Comparison of ENCODE assay signal across 27 cellular contexts in the genomic region with DNA sequence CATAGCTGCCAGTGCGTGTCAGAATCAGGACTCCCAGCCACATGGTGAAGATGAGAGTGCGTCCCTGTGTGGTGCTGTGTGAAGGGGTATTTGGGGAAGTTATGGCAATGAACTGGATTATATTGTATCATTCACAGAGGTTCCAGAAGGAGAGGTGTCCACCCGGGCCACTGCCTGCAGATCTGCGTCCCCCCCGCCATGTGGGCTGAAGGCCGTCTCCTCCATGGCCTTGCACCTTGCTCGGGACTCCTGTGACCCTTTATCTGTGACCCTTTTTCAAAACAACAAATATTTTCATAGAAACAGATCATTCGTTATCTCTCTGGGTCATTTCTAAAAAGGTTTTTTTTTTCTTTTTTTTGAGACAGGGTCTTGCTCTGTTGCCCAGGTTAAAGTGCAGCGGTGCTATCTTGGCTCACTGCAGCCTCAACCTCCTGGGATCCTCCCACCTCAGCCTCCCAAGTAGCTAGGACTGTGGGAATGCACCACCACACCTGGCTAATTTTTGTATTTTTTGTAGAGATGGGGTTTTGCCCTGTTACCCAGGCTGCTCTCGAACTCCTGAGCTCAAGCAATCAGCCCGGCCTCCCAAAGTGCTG.
"Had no signal": no experiment of that assay in that cellular context is flagged by ENCODE, and none has a peak within 500 bp of the region (broad histone marks: within the 10 kb centered on the region; RNA-seq: fewer than 3 reads in every experiment).

No MANE protein-coding gene starts in this region.

- DNase-seq: activated CD4-positive, alpha-beta T cell treated with anti-CD3 and anti-CD28 coated beads for 48 hours; activated CD4-positive, alpha-beta T cell treated with anti-CD3 and anti-CD28 coated beads, Interleukin-2, amount 50 U/mL, for 48 hours; activated CD8-positive, alpha-beta memory T cell treated with anti-CD3 and anti-CD28 coated beads for 24 hours; activated gamma-delta T cell; activated naive CD4-positive, alpha-beta T cell treated with anti-CD3 and anti-CD28 coated beads for 36 hours; activated T-cell treated with anti-CD3 and anti-CD28 coated beads, Interleukin-2, amount 50 U/mL, for 4 hours; amygdala; Kasumi-1; KBM-7; NCI-H1092; NCI-H1417; NCI-H1930; NCI-H2171 treated with DMSO at 0.1 percent for 48 hours; NCI-H226; NCI-H526; NCI-H774; OCI-M1; Peyer's patch; Right ventricle myocardium superior; T-cell; WERI-Rb-1 had no signal

- H3K9me3 ChIP-seq: Peyer's patch had no signal

- H3K4me3 ChIP-seq: cardiac muscle cell, Peyer's patch had no signal

- H3K36me3 Mint-ChIP-seq: activated naive CD8-positive, alpha-beta T cell; T-cell had no signal

- H3K36me3 ChIP-seq: brain microvascular endothelial cell, cardiac muscle cell, Peyer's patch, WERI-Rb-1 had no signal

- ATAC-seq: activated CD4-positive, CD25-positive, alpha-beta regulatory T cell treated with anti-CD3 and anti-CD28 coated beads, Interleukin-2, amount 50 U/mL, for 24 hours; activated T-cell treated with anti-CD3 and anti-CD28 coated beads, Interleukin-2, amount 50 U/mL, for 4 hours; activated T-helper 17 cell treated with anti-CD3 and anti-CD28 coated beads, Interleukin-2, amount 50 U/mL, for 72 hours; T-cell had no signal

- H3K27ac ChIP-seq: brain microvascular endothelial cell, cardiac muscle cell, Peyer's patch, RWPE1, WERI-Rb-1 had no signal

- H3K27me3 ChIP-seq: brain microvascular endothelial cell, cardiac muscle cell, Peyer's patch had no signal

- H3K9me3 Mint-ChIP-seq: activated naive CD4-positive, alpha-beta T cell treated with anti-CD3 and anti-CD28 coated beads for 36 hours; activated T-cell treated with anti-CD3 and anti-CD28 coated beads, Interleukin-2, amount 50 U/mL, for 4 hours; activated T-helper 17 cell treated with anti-CD3 and anti-CD28 coated beads, Interleukin-2, amount 50 U/mL, for 72 hours; T-cell had no signal

- H3K27ac Mint-ChIP-seq: activated naive CD4-positive, alpha-beta T cell treated with anti-CD3 and anti-CD28 coated beads for 36 hours; activated naive CD8-positive, alpha-beta T cell; activated T-helper 17 cell treated with anti-CD3 and anti-CD28 coated beads, Interleukin-2, amount 50 U/mL, for 72 hours; T-cell had no signal

- H3K4me1 ChIP-seq: Peyer's patch had no signal

- H3K4me3 Mint-ChIP-seq: activated naive CD4-positive, alpha-beta T cell treated with anti-CD3 and anti-CD28 coated beads for 36 hours; activated naive CD8-positive, alpha-beta T cell; activated T-cell treated with anti-CD3 and anti-CD28 coated beads, Interleukin-2, amount 50 U/mL, for 4 hours; activated T-helper 17 cell treated with anti-CD3 and anti-CD28 coated beads, Interleukin-2, amount 50 U/mL, for 72 hours; T-cell had no signal
